In genomic region chr3:124257332-124257864, GRCh38 we compare ENCODE assay signal across 16 cellular contexts.
DNase-seq lines count a peak whose midpoint lies in the region; ATAC-seq and TF ChIP-seq lines count a peak whose summit lies in the region.
"Had no signal": no experiment of that assay in that cellular context is flagged by ENCODE, and none has a peak within 500 bp of the region (broad histone marks: within the 10 kb centered on the region; RNA-seq: fewer than 3 reads in every experiment).

No MANE protein-coding gene starts in this region.

- H3K9me2 ChIP-seq in OCI-LY7 (ENCODE audit: insufficient read depth, low read length): no peaks in the 10 kb centered on the region

- H3K27ac ChIP-seq in left ventricle myocardium inferior (replicated peaks) (peak overlapping the region; percentile 32), trophoblast cell (ENCODE audit: low read depth, low read length) (peak overlapping the region; percentile 54), OCI-LY7 (ENCODE audit: low read depth, low read length, poor library complexity, severe bottlenecking) (no peak overlapping the region)
- H3K27ac ChIP-seq: upper lobe of right lung had no signal

- peak overlapping the region; percentile 39 for H3K4ac ChIP-seq in trophoblast cell (ENCODE audit: low read depth, low read length)

- peak overlapping the region in 3 of 5 experiments; percentile 27 to 47 (median 40) for H3K27ac Mint-ChIP-seq in brain
- H3K27ac Mint-ChIP-seq: activated naive CD4-positive, alpha-beta T cell treated with anti-CD3 and anti-CD28 coated beads, Interleukin-2, amount 50 U/mL, for 24 hours had no signal

- H4K20me1 ChIP-seq in OCI-LY7 (ENCODE audit: insufficient read depth, low read length): no peaks in the 10 kb centered on the region

- ATAC-seq in left ventricle myocardium superior (no peak), HG02938 (IDR thresholded peaks at IDR 0.05; ENCODE audit: unreplicated experiment) (no peak), HG02798 (IDR thresholded peaks at IDR 0.05; ENCODE audit: poor library complexity, unreplicated experiment) (no peak), HG02571 (IDR thresholded peaks at IDR 0.05; ENCODE audit: unreplicated experiment) (no peak)
- ATAC-seq: Panc1 had no signal

- H3K23ac ChIP-seq in trophoblast cell (ENCODE audit: low read length): no peak overlapping the region

- CTCF ChIA-PET in OCI-LY7 (lab: Charles Lee; ENCODE audit: unreplicated experiment): no interaction called here

- peaks cover 28% of the 10 kb centered on the region for H3K79me1 ChIP-seq in trophoblast cell (ENCODE audit: low read length)

- H3K9me3 ChIP-seq in left ventricle myocardium inferior (replicated peaks) (no peaks in the 10 kb centered on the region), trophoblast cell (ENCODE audit: insufficient read depth, low read depth, low read length) (no peaks in the 10 kb centered on the region), OCI-LY7 (ENCODE audit: low read length) (no peaks in the 10 kb centered on the region)
- H3K9me3 ChIP-seq: heart right ventricle, upper lobe of right lung had no signal

- peaks cover 47% of the 10 kb centered on the region for H3K4me1 Mint-ChIP-seq in brain
- H3K4me1 Mint-ChIP-seq: activated naive CD4-positive, alpha-beta T cell treated with anti-CD3 and anti-CD28 coated beads, Interleukin-2, amount 50 U/mL, for 24 hours had no signal

- peak overlapping the region; percentile 88 for H2BK12ac ChIP-seq in trophoblast cell (ENCODE audit: low read length)

- peak overlapping the region; percentile 96 for H4K91ac ChIP-seq in trophoblast cell (ENCODE audit: low read depth, low read length)

- no peaks in the 10 kb centered on the region for H3K27me3 ChIP-seq in left ventricle myocardium inferior (ENCODE audit: low read depth)
- no peaks in the 10 kb centered on the region for H3K27me3 ChIP-seq in trophoblast cell (ENCODE audit: insufficient read depth, low read length)
- H3K27me3 ChIP-seq: dorsolateral prefrontal cortex, heart right ventricle, upper lobe of right lung had no signal

- H3K4me3 Mint-ChIP-seq in brain: no peak overlapping the region
- H3K4me3 Mint-ChIP-seq: activated naive CD4-positive, alpha-beta T cell treated with anti-CD3 and anti-CD28 coated beads, Interleukin-2, amount 50 U/mL, for 24 hours had no signal

- H3K79me2 ChIP-seq in trophoblast cell (ENCODE audit: control insufficient read depth, insufficient read depth, low read length, poor library complexity) (no peaks in the 10 kb centered on the region), OCI-LY7 (ENCODE audit: insufficient read depth, low read depth, low read length) (no peaks in the 10 kb centered on the region)

- H3K9me3 Mint-ChIP-seq in brain: no peaks in the 10 kb centered on the region
- H3K9me3 Mint-ChIP-seq: activated naive CD4-positive, alpha-beta T cell treated with anti-CD3 and anti-CD28 coated beads, Interleukin-2, amount 50 U/mL, for 24 hours had no signal

- peak overlapping the region; percentile 92 for H2BK120ac ChIP-seq in trophoblast cell (ENCODE audit: insufficient read depth, low read length, poor library complexity)

- H3K27me3 Mint-ChIP-seq in brain: no peaks in the 10 kb centered on the region

- TF ChIP-seq CTCF in left ventricle myocardium inferior (IDR thresholded peaks at IDR 0.05; ENCODE audit: borderline replicate concordance): no peak
- no peak for TF ChIP-seq CTCF in brain (conservative IDR thresholded peaks at IDR 0.05)
- TF ChIP-seq CTCF in OCI-LY7 (conservative IDR thresholded peaks at IDR 0.05; ENCODE audit: low read length): no peak

- DNase-seq in left ventricle myocardium inferior (no peak), left ventricle myocardium superior (no peak), trophoblast cell (no peak), OCI-LY7 (ENCODE audit: low spot score) (no peak)
- DNase-seq: activated CD4-positive, alpha-beta T cell treated with anti-CD3 and anti-CD28 coated beads for 48 hours; dorsolateral prefrontal cortex; heart right ventricle; NCI-H187; NCI-H524; upper lobe of right lung had no signal

- H3K36me3 ChIP-seq in left ventricle myocardium inferior: no peaks in the 10 kb centered on the region
- H3K36me3 ChIP-seq in trophoblast cell (ENCODE audit: control insufficient read depth in 1 of 2, insufficient read depth in 2 of 2, low read length in 2 of 2): no peaks in the 10 kb centered on the region
- no peaks in the 10 kb centered on the region for H3K36me3 ChIP-seq in OCI-LY7 (ENCODE audit: insufficient read depth, low read length)
- H3K36me3 ChIP-seq: heart right ventricle, upper lobe of right lung had no signal

- no peak overlapping the region for H3K9ac ChIP-seq in trophoblast cell (ENCODE audit: low read length)

- H3K18ac ChIP-seq in trophoblast cell (ENCODE audit: low read length): peak overlapping the region; percentile 67

- peaks cover 34% of the 10 kb centered on the region for H3K4me1 ChIP-seq in left ventricle myocardium inferior
- H3K4me1 ChIP-seq in trophoblast cell (ENCODE audit: control insufficient read depth in 1 of 2, insufficient read depth in 2 of 2, low read length in 2 of 2): peaks cover 25 to 26% of the 10 kb centered on the region in 2 experiments
- no peaks in the 10 kb centered on the region for H3K4me1 ChIP-seq in OCI-LY7 (ENCODE audit: insufficient read depth, low read length, poor library complexity, severe bottlenecking)

- POLR2A ChIA-PET in OCI-LY7 (lab: Charles Lee): no interaction called here

- no CpG with 5 or more reads among the region's 1 CpG for WGBS in trophoblast cell (ENCODE audit: extremely low coverage, insufficient coverage, insufficient read length)

- no peaks in the 10 kb centered on the region for H3K36me3 Mint-ChIP-seq in brain
- H3K36me3 Mint-ChIP-seq: activated naive CD4-positive, alpha-beta T cell treated with anti-CD3 and anti-CD28 coated beads, Interleukin-2, amount 50 U/mL, for 24 hours had no signal

- no TSS peak for BruUV-seq in OCI-LY7 (replicated peaks; lab: Mats Ljungman, UMichigan)

- no peak overlapping the region for H3K4me2 ChIP-seq in trophoblast cell (ENCODE audit: low read length)
- H3K4me2 ChIP-seq in OCI-LY7 (ENCODE audit: low read length): no peak overlapping the region

- H2AK5ac ChIP-seq in trophoblast cell (ENCODE audit: low read length): peak overlapping the region; percentile 44

- H3K4me3 ChIP-seq in left ventricle myocardium inferior: no peak overlapping the region
- no peak overlapping the region for H3K4me3 ChIP-seq in trophoblast cell (ENCODE audit: low read depth, low read length)
- no peak overlapping the region for H3K4me3 ChIP-seq in OCI-LY7 (ENCODE audit: low read depth, low read length, poor library complexity, severe bottlenecking)
- H3K4me3 ChIP-seq: dorsolateral prefrontal cortex, heart right ventricle, upper lobe of right lung had no signal

- no peak overlapping the region for H4K12ac ChIP-seq in trophoblast cell (ENCODE audit: low read depth, low read length)

- peak overlapping the region; percentile 90 for H2BK5ac ChIP-seq in trophoblast cell (ENCODE audit: low read depth, low read length, poor library complexity)

- intact Hi-C loops in left ventricle myocardium inferior (cut with micrococcal nuclease): no loop called here
- intact Hi-C loops in left ventricle myocardium superior (cut with micrococcal nuclease): no loop called here
- intact Hi-C loops in OCI-LY7 (cut with micrococcal nuclease; ENCODE audit: unreplicated experiment): no loop called here

- H3K14ac ChIP-seq in trophoblast cell (ENCODE audit: low read length): peak overlapping the region; percentile 61

- H4K8ac ChIP-seq in trophoblast cell (ENCODE audit: low read depth, low read length): peak overlapping the region; percentile 61

- H2AFZ ChIP-seq in trophoblast cell (ENCODE audit: insufficient read depth, low read length, poor library complexity) (no peak overlapping the region), OCI-LY7 (ENCODE audit: low read length) (no peak overlapping the region)
